In the genomic region with DNA sequence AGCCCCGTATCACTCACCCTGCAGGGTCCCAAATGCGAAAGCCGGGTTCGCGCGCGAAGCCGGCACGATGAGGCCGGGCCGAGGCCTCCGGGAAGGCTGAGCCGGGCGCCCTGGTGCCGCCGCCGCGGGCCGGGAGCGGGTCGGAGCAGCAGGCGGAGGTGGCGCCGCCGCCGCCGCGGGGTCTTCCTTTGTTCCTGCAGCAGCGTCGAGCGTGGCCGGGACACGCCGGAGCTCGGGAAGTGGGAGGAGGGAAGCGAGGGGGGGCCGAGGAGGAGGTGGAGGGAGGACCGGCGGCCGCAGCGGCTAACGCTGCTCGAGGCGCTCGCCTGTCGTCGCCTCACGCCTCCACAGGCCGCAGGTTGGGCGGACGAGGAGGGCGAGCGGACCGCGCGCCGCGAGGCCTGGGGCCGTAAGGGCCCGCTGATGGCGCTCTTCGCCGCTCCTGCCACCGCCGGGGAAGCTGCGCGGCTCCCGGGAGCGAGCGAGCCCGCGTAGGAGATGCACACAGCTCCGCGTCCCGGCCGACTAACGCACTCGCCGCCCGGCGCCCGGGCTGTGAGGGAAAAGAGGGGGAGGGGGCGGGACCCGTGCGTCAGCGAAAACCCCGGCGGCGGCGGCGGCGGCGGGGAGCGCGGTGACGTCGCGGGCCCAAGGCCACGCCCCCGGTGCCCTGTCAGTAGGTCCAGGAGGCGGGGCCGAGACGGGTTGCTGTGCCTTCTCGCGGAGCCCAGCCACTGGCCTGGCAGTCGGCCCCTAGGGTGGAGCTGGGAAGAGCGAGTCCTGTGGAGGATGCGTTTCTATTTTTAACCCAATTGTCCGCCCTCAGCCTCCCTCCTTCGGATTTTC, we compare ENCODE assay signal across 1 cellular context.
A peak's percentile ranks its signal among the peaks of the same experiment; 100 is the strongest.
TF ChIP-seq lines count a peak whose summit lies in the region.

A gene with protein sequence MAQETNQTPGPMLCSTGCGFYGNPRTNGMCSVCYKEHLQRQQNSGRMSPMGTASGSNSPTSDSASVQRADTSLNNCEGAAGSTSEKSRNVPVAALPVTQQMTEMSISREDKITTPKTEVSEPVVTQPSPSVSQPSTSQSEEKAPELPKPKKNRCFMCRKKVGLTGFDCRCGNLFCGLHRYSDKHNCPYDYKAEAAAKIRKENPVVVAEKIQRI (minus strand): TSS at position 530 of the 846 bp plus-strand sequence. CDS start 4,430 bp downstream, outside the sequence.

TF ChIP-seq in K562, 482 proteins besides CTCF, POLR2A, EP300 and RAD21 (continued from another document and continues in another):
- TF ChIP-seq, protein P1, sequence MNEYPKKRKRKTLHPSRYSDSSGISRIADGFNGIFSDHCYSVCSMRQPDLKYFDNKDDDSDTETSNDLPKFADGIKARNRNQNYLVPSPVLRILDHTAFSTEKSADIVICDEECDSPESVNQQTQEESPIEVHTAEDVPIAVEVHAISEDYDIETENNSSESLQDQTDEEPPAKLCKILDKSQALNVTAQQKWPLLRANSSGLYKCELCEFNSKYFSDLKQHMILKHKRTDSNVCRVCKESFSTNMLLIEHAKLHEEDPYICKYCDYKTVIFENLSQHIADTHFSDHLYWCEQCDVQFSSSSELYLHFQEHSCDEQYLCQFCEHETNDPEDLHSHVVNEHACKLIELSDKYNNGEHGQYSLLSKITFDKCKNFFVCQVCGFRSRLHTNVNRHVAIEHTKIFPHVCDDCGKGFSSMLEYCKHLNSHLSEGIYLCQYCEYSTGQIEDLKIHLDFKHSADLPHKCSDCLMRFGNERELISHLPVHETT (CRISPR knock-in tag; conservative IDR thresholded peaks at IDR 0.05 in 1 of 2, IDR thresholded peaks at IDR 0.05 in 1 of 2) = peak in 1 of 2 experiments; percentile 84; a peak in 2 of 4 replicates
- no peak for TF ChIP-seq TOE1 (IDR thresholded peaks at IDR 0.05; ENCODE audit: borderline replicate concordance)
- 0 out of 2 replicates have a peak, but pooled peaks have one; percentile 72 for TF ChIP-seq TOE1 (CRISPR knock-in tag; IDR thresholded peaks at IDR 0.05; ENCODE audit: borderline replicate concordance, low read depth)
- TF ChIP-seq SAFB (IDR thresholded peaks at IDR 0.05; ENCODE audit: borderline replicate concordance, low read depth, low read length) = no peak
- TF ChIP-seq ESRRA (IDR thresholded peaks at IDR 0.05; ENCODE audit: borderline replicate concordance, low read depth) = no peak
- peak; percentile 61 for TF ChIP-seq CHD1 (IDR thresholded peaks at IDR 0.05; ENCODE audit: low read length)
- TF ChIP-seq GABPB1 (CRISPR knock-in tag; IDR thresholded peaks at IDR 0.05) = peak; percentile 67
- TF ChIP-seq ARNT (IDR thresholded peaks at IDR 0.05) = no peak
- peak; percentile 73; the same call in 1 of the 2 replicates for TF ChIP-seq ZNF232 (CRISPR knock-in tag; IDR thresholded peaks at IDR 0.05)
- no peak for TF ChIP-seq ZNF75A (CRISPR knock-in tag; IDR thresholded peaks at IDR 0.05)
- TF ChIP-seq PCBP1 (IDR thresholded peaks at IDR 0.05; ENCODE audit: low read depth, low read length, poor library complexity, severe bottlenecking) = peak; percentile 90
- TF ChIP-seq ETS2 (tag; IDR thresholded peaks at IDR 0.05; ENCODE audit: borderline replicate concordance, poor library complexity, severe bottlenecking) = no peak
- no peak for TF ChIP-seq ZNF324 (CRISPR knock-in tag; IDR thresholded peaks at IDR 0.05)
- TF ChIP-seq ZC3H4 (CRISPR knock-in tag; IDR thresholded peaks at IDR 0.05; ENCODE audit: borderline replicate concordance) = no peak
- TF ChIP-seq MTA3 (IDR thresholded peaks at IDR 0.05; ENCODE audit: borderline replicate concordance) = peak; percentile 81; the same call in 1 of the 2 replicates
- no peak for TF ChIP-seq SMAD1 (IDR thresholded peaks at IDR 0.05; ENCODE audit: low read depth, low read length, partially characterized antibody)
- TF ChIP-seq, protein P2, sequence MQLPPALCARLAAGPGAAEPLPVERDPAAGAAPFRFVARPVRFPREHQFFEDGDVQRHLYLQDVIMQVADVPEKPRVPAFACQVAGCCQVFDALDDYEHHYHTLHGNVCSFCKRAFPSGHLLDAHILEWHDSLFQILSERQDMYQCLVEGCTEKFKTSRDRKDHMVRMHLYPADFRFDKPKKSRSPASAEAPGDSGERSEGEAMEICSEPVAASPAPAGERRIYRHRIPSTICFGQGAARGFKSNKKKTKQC (CRISPR knock-in tag; IDR thresholded peaks at IDR 0.05) = no peak; the same call in none of the 2 replicates
- TF ChIP-seq ZNF778 (CRISPR knock-in tag; IDR thresholded peaks at IDR 0.05) = no peak
- TF ChIP-seq NR3C1 (CRISPR knock-in tag; IDR thresholded peaks at IDR 0.05) = no peak
- 0 out of 2 replicates have a peak, but pooled peaks have one; percentile 4 for TF ChIP-seq TAF7 (tag; IDR thresholded peaks at IDR 0.05)
- peak; percentile 86; the same call in 1 of the 2 replicates for TF ChIP-seq PHF8 (IDR thresholded peaks at IDR 0.05; ENCODE audit: borderline replicate concordance, low read length)
- peak; percentile 81 for TF ChIP-seq PML (IDR thresholded peaks at IDR 0.05; ENCODE audit: low read length)
- no peak for TF ChIP-seq ZNF785 (CRISPR knock-in tag; IDR thresholded peaks at IDR 0.05)
- TF ChIP-seq, protein P3, sequence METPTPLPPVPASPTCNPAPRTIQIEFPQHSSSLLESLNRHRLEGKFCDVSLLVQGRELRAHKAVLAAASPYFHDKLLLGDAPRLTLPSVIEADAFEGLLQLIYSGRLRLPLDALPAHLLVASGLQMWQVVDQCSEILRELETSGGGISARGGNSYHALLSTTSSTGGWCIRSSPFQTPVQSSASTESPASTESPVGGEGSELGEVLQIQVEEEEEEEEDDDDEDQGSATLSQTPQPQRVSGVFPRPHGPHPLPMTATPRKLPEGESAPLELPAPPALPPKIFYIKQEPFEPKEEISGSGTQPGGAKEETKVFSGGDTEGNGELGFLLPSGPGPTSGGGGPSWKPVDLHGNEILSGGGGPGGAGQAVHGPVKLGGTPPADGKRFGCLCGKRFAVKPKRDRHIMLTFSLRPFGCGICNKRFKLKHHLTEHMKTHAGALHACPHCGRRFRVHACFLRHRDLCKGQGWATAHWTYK (CRISPR knock-in tag; IDR thresholded peaks at IDR 0.05) = 0 out of 2 replicates have a peak, but pooled peaks have one; percentile 52
- peak; percentile 80 for TF ChIP-seq CREM (IDR thresholded peaks at IDR 0.05; ENCODE audit: low read depth)
- TF ChIP-seq, protein P4, sequence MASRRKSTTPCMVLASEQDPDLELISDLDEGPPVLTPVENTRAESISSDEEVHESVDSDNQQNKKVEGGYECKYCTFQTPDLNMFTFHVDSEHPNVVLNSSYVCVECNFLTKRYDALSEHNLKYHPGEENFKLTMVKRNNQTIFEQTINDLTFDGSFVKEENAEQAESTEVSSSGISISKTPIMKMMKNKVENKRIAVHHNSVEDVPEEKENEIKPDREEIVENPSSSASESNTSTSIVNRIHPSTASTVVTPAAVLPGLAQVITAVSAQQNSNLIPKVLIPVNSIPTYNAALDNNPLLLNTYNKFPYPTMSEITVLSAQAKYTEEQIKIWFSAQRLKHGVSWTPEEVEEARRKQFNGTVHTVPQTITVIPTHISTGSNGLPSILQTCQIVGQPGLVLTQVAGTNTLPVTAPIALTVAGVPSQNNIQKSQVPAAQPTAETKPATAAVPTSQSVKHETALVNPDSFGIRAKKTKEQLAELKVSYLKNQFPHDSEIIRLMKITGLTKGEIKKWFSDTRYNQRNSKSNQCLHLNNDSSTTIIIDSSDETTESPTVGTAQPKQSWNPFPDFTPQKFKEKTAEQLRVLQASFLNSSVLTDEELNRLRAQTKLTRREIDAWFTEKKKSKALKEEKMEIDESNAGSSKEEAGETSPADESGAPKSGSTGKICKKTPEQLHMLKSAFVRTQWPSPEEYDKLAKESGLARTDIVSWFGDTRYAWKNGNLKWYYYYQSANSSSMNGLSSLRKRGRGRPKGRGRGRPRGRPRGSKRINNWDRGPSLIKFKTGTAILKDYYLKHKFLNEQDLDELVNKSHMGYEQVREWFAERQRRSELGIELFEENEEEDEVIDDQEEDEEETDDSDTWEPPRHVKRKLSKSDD (conservative IDR thresholded peaks at IDR 0.05; ENCODE audit: low read length) = no peak
- peak; percentile 31; the same call in 1 of the 2 replicates for TF ChIP-seq SOX6 (IDR thresholded peaks at IDR 0.05)
- TF ChIP-seq, protein P5, sequence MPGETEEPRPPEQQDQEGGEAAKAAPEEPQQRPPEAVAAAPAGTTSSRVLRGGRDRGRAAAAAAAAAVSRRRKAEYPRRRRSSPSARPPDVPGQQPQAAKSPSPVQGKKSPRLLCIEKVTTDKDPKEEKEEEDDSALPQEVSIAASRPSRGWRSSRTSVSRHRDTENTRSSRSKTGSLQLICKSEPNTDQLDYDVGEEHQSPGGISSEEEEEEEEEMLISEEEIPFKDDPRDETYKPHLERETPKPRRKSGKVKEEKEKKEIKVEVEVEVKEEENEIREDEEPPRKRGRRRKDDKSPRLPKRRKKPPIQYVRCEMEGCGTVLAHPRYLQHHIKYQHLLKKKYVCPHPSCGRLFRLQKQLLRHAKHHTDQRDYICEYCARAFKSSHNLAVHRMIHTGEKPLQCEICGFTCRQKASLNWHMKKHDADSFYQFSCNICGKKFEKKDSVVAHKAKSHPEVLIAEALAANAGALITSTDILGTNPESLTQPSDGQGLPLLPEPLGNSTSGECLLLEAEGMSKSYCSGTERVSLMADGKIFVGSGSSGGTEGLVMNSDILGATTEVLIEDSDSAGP (CRISPR knock-in tag; IDR thresholded peaks at IDR 0.05) = no peak
- no peak for TF ChIP-seq ARID1B (IDR thresholded peaks at IDR 0.05)
- TF ChIP-seq GTF2F1 (IDR thresholded peaks at IDR 0.05; ENCODE audit: low read depth, low read length) = no peak
- TF ChIP-seq, protein P6, sequence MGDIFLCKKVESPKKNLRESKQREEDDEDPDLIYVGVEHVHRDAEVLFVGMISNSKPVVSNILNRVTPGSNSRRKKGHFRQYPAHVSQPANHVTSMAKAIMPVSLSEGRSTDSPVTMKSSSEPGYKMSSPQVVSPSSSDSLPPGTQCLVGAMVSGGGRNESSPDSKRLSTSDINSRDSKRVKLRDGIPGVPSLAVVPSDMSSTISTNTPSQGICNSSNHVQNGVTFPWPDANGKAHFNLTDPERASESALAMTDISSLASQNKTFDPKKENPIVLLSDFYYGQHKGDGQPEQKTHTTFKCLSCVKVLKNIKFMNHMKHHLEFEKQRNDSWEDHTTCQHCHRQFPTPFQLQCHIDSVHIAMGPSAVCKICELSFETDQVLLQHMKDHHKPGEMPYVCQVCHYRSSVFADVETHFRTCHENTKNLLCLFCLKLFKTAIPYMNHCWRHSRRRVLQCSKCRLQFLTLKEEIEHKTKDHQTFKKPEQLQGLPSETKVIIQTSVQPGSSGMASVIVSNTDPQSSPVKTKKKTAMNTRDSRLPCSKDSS (IDR thresholded peaks at IDR 0.05; ENCODE audit: low read depth, partially characterized antibody) = no peak
- TF ChIP-seq, protein P7, sequence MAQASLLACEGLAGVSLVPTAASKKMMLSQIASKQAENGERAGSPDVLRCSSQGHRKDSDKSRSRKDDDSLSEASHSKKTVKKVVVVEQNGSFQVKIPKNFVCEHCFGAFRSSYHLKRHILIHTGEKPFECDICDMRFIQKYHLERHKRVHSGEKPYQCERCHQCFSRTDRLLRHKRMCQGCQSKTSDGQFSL (CRISPR knock-in tag; IDR thresholded peaks at IDR 0.05) = peak; percentile 80; the same call in 1 of the 2 replicates
- TF ChIP-seq, protein P7 (tag; IDR thresholded peaks at IDR 0.05) = peak in 1 of 2 experiments; percentile 58; a peak in 1 of 4 replicates
- no peak for TF ChIP-seq CC2D1A (IDR thresholded peaks at IDR 0.05)
- TF ChIP-seq RBFOX2 (IDR thresholded peaks at IDR 0.05; ENCODE audit: low read depth, low read length) = peak; percentile 95
- TF ChIP-seq HEY1 (CRISPR knock-in tag; IDR thresholded peaks at IDR 0.05; ENCODE audit: borderline replicate concordance) = no peak
- no peak for TF ChIP-seq RFX5 (IDR thresholded peaks at IDR 0.05; ENCODE audit: low read depth, low read length)
- peak; percentile 97 for TF ChIP-seq TAF1 (IDR thresholded peaks at IDR 0.05; ENCODE audit: control insufficient read depth, extremely low read depth, insufficient read depth, low read length, severe bottlenecking)
- TF ChIP-seq, protein P8, sequence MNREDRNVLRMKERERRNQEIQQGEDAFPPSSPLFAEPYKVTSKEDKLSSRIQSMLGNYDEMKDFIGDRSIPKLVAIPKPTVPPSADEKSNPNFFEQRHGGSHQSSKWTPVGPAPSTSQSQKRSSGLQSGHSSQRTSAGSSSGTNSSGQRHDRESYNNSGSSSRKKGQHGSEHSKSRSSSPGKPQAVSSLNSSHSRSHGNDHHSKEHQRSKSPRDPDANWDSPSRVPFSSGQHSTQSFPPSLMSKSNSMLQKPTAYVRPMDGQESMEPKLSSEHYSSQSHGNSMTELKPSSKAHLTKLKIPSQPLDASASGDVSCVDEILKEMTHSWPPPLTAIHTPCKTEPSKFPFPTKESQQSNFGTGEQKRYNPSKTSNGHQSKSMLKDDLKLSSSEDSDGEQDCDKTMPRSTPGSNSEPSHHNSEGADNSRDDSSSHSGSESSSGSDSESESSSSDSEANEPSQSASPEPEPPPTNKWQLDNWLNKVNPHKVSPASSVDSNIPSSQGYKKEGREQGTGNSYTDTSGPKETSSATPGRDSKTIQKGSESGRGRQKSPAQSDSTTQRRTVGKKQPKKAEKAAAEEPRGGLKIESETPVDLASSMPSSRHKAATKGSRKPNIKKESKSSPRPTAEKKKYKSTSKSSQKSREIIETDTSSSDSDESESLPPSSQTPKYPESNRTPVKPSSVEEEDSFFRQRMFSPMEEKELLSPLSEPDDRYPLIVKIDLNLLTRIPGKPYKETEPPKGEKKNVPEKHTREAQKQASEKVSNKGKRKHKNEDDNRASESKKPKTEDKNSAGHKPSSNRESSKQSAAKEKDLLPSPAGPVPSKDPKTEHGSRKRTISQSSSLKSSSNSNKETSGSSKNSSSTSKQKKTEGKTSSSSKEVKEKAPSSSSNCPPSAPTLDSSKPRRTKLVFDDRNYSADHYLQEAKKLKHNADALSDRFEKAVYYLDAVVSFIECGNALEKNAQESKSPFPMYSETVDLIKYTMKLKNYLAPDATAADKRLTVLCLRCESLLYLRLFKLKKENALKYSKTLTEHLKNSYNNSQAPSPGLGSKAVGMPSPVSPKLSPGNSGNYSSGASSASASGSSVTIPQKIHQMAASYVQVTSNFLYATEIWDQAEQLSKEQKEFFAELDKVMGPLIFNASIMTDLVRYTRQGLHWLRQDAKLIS (CRISPR knock-in tag; IDR thresholded peaks at IDR 0.05) = peak; percentile 95
- TF ChIP-seq RBM17 (IDR thresholded peaks at IDR 0.05; ENCODE audit: borderline replicate concordance, low read depth, low read length) = no peak
- TF ChIP-seq POLR2B (IDR thresholded peaks at IDR 0.05; ENCODE audit: low read depth, partially characterized antibody) = peak; percentile 89
- TF ChIP-seq, protein P9, sequence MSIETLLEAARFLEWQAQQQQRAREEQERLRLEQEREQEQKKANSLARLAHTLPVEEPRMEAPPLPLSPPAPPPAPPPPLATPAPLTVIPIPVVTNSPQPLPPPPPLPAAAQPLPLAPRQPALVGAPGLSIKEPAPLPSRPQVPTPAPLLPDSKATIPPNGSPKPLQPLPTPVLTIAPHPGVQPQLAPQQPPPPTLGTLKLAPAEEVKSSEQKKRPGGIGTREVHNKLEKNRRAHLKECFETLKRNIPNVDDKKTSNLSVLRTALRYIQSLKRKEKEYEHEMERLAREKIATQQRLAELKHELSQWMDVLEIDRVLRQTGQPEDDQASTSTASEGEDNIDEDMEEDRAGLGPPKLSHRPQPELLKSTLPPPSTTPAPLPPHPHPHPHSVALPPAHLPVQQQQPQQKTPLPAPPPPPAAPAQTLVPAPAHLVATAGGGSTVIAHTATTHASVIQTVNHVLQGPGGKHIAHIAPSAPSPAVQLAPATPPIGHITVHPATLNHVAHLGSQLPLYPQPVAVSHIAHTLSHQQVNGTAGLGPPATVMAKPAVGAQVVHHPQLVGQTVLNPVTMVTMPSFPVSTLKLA (conservative IDR thresholded peaks at IDR 0.05) = no peak; a peak in 1 of 4 replicates
